Comparison of ENCODE assay signal across 10 cellular contexts in genomic region chr4:52822583-52823477, GRCh38. TPM values are rescaled to one million over a fixed set of nuclear protein-coding genes. Genes with fewer than 3 reads are reported as not detected.
DNase-seq lines count a peak whose midpoint lies in the region; TF ChIP-seq lines count a peak whose summit lies in the region.
"Had no signal": no experiment of that assay in that cellular context is flagged by ENCODE, and none has a peak within 500 bp of the region (broad histone marks: within the 10 kb centered on the region; RNA-seq: fewer than 3 reads in every experiment).

No MANE protein-coding gene starts in this region.

- no peaks in the 10 kb centered on the region for H3K36me3 ChIP-seq in GM23248 (ENCODE audit: low read depth)
- no peaks in the 10 kb centered on the region for H3K36me3 ChIP-seq in MM.1S (replicated peaks; ENCODE audit: insufficient read depth, low read length)

- no peak overlapping the region for H3K4me3 ChIP-seq in GM23248
- no peak overlapping the region for H3K4me3 ChIP-seq in MM.1S (ENCODE audit: low read length)

- no peaks in the 10 kb centered on the region for H3K9me3 ChIP-seq in GM23248 (ENCODE audit: low read depth)
- no peaks in the 10 kb centered on the region for H3K9me3 ChIP-seq in MM.1S (replicated peaks; ENCODE audit: insufficient read depth, low read length)

- H3K9me2 ChIP-seq in GM23248 (ENCODE audit: insufficient read depth) (no peaks in the 10 kb centered on the region), MM.1S (replicated peaks; ENCODE audit: insufficient read depth, low read length) (no peaks in the 10 kb centered on the region)

- H3F3A ChIP-seq in GM23248 (ENCODE audit: insufficient read depth): peaks cover 19% of the 10 kb centered on the region
- no peaks in the 10 kb centered on the region for H3F3A ChIP-seq in MM.1S (ENCODE audit: insufficient read depth, low read length)

- H3K79me2 ChIP-seq in GM23248 (ENCODE audit: insufficient read depth): no peaks in the 10 kb centered on the region
- H3K79me2 ChIP-seq in MM.1S (ENCODE audit: low read length): no peaks in the 10 kb centered on the region

- H3K27ac ChIP-seq in GM23248 (no peak overlapping the region), MM.1S (ENCODE audit: low read length) (no peak overlapping the region)

- no peak for TF ChIP-seq CTCF in MM.1S (IDR thresholded peaks at IDR 0.05; ENCODE audit: low read length)

- H2AFZ ChIP-seq in GM23248: no peak overlapping the region
- no peak overlapping the region for H2AFZ ChIP-seq in MM.1S (ENCODE audit: low read length)

- H3K4me1 ChIP-seq in GM23248 (ENCODE audit: insufficient read depth) (peaks cover 13% of the 10 kb centered on the region), MM.1S (ENCODE audit: low read length) (no peaks in the 10 kb centered on the region)

- DNase-seq in GM23248 (peak; percentile 59), RPMI7951 (ENCODE audit: low read depth) (peak; percentile 63), epidermal melanocyte (ENCODE audit: insufficient read length, low spot score) (peak; percentile 57), renal cortical epithelial cell (ENCODE audit: low read depth) (peak; percentile 93), NCI-H510A (lab: John Stamatoyannopoulos, UW) (no peak), COLO829 (ENCODE audit: low spot score) (no peak), NCI-H446 treated with DMSO at 0.1 percent for 48 hours (lab: John Stamatoyannopoulos, UW) (no peak), MM.1S (no peak)
- DNase-seq: NCI-H69 had no signal

- WGBS in GM23248 (ENCODE audit: low coverage in 1 of 2, low lambda C conversion rate in 2 of 2, missing lambda C conversion rate in 2 of 2), 2 experiments: 3% methylated on average over 6 of the region's 6 CpGs

- H3K27me3 ChIP-seq in GM23248 (replicated peaks; ENCODE audit: insufficient read depth) (no peaks in the 10 kb centered on the region), MM.1S (replicated peaks; ENCODE audit: insufficient read depth, low read length) (no peaks in the 10 kb centered on the region)

- in situ Hi-C loops in GM23248 (cut with MboI): no loop called here

- H4K20me1 ChIP-seq in GM23248 (ENCODE audit: insufficient read depth) (no peaks in the 10 kb centered on the region), MM.1S (ENCODE audit: insufficient read depth, low read length) (no peaks in the 10 kb centered on the region)

- no peak overlapping the region for H3K9ac ChIP-seq in GM23248
- H3K9ac ChIP-seq in MM.1S (ENCODE audit: low read length): no peak overlapping the region

- H3K4me2 ChIP-seq in GM23248 (ENCODE audit: unreplicated experiment): peak overlapping the region; percentile 5
- no peak overlapping the region for H3K4me2 ChIP-seq in MM.1S (ENCODE audit: low read depth, low read length)

RNA-seq across cellular contexts. Expression of gene RASL11B, which starts 39.3 kb away (rescaled TPM):
- not detected in 2 replicates for total RNA-seq in GM23248 (2014; rRNA removed; shearing (Covaris generic))
- polyA plus RNA-seq in GM23248 (2016; fragmentation: Nextera tagmentation; extraction: Ambion mirVana): 0.11 and 0.46 TPM in 2 replicates
- total RNA-seq in RPMI7951 (2014; rRNA removed; shearing (Covaris generic)): 1.2 and 1.9 TPM in 2 replicates
- 4.7 and 21.2 TPM in 2 replicates for total RNA-seq in renal cortical epithelial cell
- total RNA-seq: glomerular endothelial cell had no signal

Comparison
In these comparisons a context has a peak if more than half of its experiments do, and no peak if none do; other contexts are left out.
1. DNase-seq: peak in GM23248 (single experiment), RPMI7951 (single experiment), epidermal melanocyte (single experiment) and renal cortical epithelial cell (single experiment); none in NCI-H510A (single experiment), COLO829 (single experiment), NCI-H446 treated with DMSO at 0.1 percent for 48 hours (single experiment) and MM.1S (single experiment).